In the genomic region with DNA sequence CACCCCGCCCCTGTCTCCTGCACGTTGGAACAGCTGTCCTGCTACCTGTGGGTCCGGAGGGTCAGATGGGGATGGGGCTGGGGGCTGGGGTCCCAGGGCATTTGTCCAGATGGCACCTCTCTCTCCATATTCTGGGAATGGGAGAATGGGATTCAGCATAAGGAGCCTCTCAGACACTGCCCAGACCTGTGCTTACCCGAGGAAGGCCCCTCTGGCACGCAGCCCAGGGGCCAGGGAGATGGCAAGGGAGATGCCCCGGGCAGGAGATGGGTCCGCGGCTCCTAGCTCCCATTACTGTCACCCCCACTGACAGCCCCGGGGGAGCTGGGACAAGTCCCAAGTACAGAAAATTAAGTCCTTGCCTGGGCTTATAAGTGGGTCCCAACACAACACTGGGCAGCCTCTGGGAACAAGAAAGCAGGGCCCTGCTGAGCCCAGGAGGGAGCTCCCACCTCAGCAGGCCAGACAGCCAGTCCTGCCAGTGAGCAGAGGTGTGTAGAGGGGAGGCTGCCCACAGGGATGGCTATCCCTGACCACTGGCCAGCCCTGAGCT, we compare ENCODE assay signal across 8 cellular contexts. TPM values are rescaled to one million over a fixed set of nuclear protein-coding genes. Genes with fewer than 3 reads are reported as not detected.
A peak's percentile ranks its signal among the peaks of the same experiment; 100 is the strongest.
DNase-seq lines count a peak whose midpoint lies in the region; ATAC-seq and TF ChIP-seq lines count a peak whose summit lies in the region.

No MANE protein-coding gene starts in this region.

- DNase-seq in COR-L47 (lab: John Stamatoyannopoulos, UW) = peak; percentile 61
- peak; percentile 86 for DNase-seq in NCI-H69 (lab: John Stamatoyannopoulos, UW)
- DNase-seq in NK-92 treated with Interleukin-12 subunit alpha and Interleukin-12 subunit beta, amount 100 ng/mL, for 24 hours (lab: John Stamatoyannopoulos, UW) = no peak
- no peak for DNase-seq in T-helper 9 cell

- no peak overlapping the region for H3K9ac ChIP-seq in parathyroid adenoma

- H3K27ac ChIP-seq in esophagus (ENCODE audit: low read depth in 2 of 2, low read length in 1 of 2) (peak overlapping the region; percentile 77 to 93), parathyroid adenoma (peak overlapping the region; percentile 45)

- H3K4me1 ChIP-seq in esophagus (ENCODE audit: control insufficient read depth in 2 of 2, insufficient read depth in 2 of 2, low read length in 1 of 2) = peaks cover 33 to 39% of the 10 kb centered on the region in 2 donors
- peaks cover 27% of the 10 kb centered on the region for H3K4me1 ChIP-seq in parathyroid adenoma

- no peaks in the 10 kb centered on the region for H3K9me3 ChIP-seq in esophagus (ENCODE audit: control insufficient read depth in 2 of 2, insufficient read depth in 1 of 2, low read depth in 1 of 2, low read length in 1 of 2)
- no peaks in the 10 kb centered on the region for H3K9me3 ChIP-seq in parathyroid adenoma (ENCODE audit: control insufficient read depth, low read length)

- peak overlapping the region; percentile 3 for H3K4me2 ChIP-seq in parathyroid adenoma (ENCODE audit: low read length)

- H3K27me3 ChIP-seq in esophagus (ENCODE audit: control insufficient read depth in 1 of 2, insufficient read depth in 2 of 2, low read length in 2 of 2) (no peaks in the 10 kb centered on the region), parathyroid adenoma (ENCODE audit: control insufficient read depth, insufficient read depth, low read length) (no peaks in the 10 kb centered on the region)

- H2AFZ ChIP-seq in parathyroid adenoma = no peak overlapping the region

- ATAC-seq in GM19463 (IDR thresholded peaks at IDR 0.05; ENCODE audit: unreplicated experiment) (no peak), GM18861 (IDR thresholded peaks at IDR 0.05; ENCODE audit: unreplicated experiment) (no peak)

- 23 to 49% methylated on average over 9 of the region's 9 CpGs for WGBS in esophagus, 2 donors

- H3K36me3 ChIP-seq in esophagus (ENCODE audit: control insufficient read depth in 2 of 2, insufficient read depth in 2 of 2, low read length in 1 of 2) (peaks cover 0 to 5% of the 10 kb centered on the region in 2 donors), parathyroid adenoma (ENCODE audit: control insufficient read depth, insufficient read depth, low read length) (no peaks in the 10 kb centered on the region)

- H3K4me3 ChIP-seq in esophagus (ENCODE audit: low read depth in 1 of 2, low read length in 2 of 2) = peak overlapping the region; percentile 59 to 85
- H3K4me3 ChIP-seq in parathyroid adenoma (ENCODE audit: low read depth, low read length) = peak overlapping the region; percentile 9

- H3K79me2 ChIP-seq in parathyroid adenoma = no peaks in the 10 kb centered on the region

- TF ChIP-seq CTCF in parathyroid adenoma (IDR thresholded peaks at IDR 0.05) = no peak

RNA-seq across cellular contexts. Expression of gene VASN, which starts 1.8 kb away (rescaled TPM):
- polyA plus RNA-seq in esophagus = 10 to 100 TPM; 25.5 to 32.7 TPM

RNA-seq across cellular contexts. Expression of gene PAM16, which starts 22.3 kb away (rescaled TPM):
- polyA plus RNA-seq in esophagus = 10 to 100 TPM; 48.2 to 86.1 TPM

RNA-seq across cellular contexts. Expression of gene CORO7, which starts 43.0 kb away (rescaled TPM):
- 10 to 100 TPM; 11.6 to 12.8 TPM for polyA plus RNA-seq in esophagus

RNA-seq across cellular contexts. Expression of gene DNAJA3, which starts 52.2 kb away (rescaled TPM):
- 10 to 100 TPM; 20.5 to 27.8 TPM for polyA plus RNA-seq in esophagus

RNA-seq across cellular contexts. Expression of gene GLIS2, which starts 57.6 kb away (rescaled TPM):
- polyA plus RNA-seq in esophagus = 1 to 10 TPM; 1.2 to 1.6 TPM

Comparison
In these comparisons a context has a peak if more than half of its experiments do, and no peak if none do; other contexts are left out.
1. DNase-seq: peak in COR-L47 (single experiment) and NCI-H69 (single experiment); none in NK-92 treated with Interleukin-12 subunit alpha and Interleukin-12 subunit beta, amount 100 ng/mL, for 24 hours (single experiment) and T-helper 9 cell (single experiment).